In the genomic region with DNA sequence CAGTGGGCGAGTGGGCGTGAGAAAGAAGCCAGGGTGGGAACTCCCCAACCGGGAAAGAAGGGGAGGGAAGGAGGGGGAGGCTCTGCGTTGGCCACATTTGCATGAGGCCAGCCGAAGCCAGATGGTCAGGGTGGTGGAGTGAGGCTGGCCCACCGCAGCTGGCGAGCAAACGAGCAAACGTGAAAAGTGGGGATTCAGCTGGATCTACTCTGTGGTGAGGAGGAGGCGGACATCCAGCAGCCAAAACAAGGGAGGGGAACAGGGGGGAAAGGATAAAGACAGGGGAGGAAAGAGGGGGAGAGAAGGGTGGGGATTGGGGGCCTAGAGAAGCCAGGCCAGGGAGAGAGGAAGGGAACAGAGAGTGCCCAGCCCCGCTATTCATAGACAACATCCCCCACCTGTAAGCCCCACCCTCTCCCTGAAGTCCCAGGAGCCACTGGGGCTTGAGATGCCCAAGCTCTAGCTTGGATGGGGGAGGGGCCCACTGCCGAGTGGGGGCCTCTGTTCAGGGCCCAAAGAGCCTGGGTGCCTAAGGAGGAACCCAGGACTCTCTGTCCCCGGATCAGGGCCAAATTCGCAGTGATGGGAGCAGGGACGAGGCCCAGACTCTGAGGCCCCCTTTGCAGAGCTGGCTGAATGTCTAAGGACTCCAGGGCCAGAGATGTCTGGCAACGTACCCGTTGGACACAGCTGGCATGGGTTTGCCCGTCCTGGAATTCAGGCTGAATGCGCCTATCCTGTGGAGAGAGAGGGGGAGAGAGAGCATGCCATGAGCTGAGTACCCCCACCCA, we compare ENCODE assay signal across 1 cellular context.
A peak's percentile ranks its signal among the peaks of the same experiment; 100 is the strongest.
TF ChIP-seq lines count a peak whose summit lies in the region.

No MANE protein-coding gene starts in this region.

TF ChIP-seq in H1, 55 proteins besides CTCF, POLR2A, EP300 and RAD21 (continued from another document):
- no peak for TF ChIP-seq GABPA (IDR thresholded peaks at IDR 0.05; ENCODE audit: borderline replicate concordance, insufficient read depth, low read length)
- no peak for TF ChIP-seq CTBP2 (IDR thresholded peaks at IDR 0.05; ENCODE audit: borderline replicate concordance, insufficient read depth, insufficient read length, low read length)
- TF ChIP-seq RXRA (IDR thresholded peaks at IDR 0.05; ENCODE audit: insufficient read depth, low read depth, low read length): no peak
- TF ChIP-seq, protein P1, sequence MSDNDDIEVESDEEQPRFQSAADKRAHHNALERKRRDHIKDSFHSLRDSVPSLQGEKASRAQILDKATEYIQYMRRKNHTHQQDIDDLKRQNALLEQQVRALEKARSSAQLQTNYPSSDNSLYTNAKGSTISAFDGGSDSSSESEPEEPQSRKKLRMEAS (IDR thresholded peaks at IDR 0.05): no peak
- no peak for TF ChIP-seq YY1 (IDR thresholded peaks at IDR 0.05; ENCODE audit: low read depth, low read length)
- no peak for TF ChIP-seq TBP (IDR thresholded peaks at IDR 0.05; ENCODE audit: low read depth, low read length)
- no peak for TF ChIP-seq PHF8 (conservative IDR thresholded peaks at IDR 0.05; ENCODE audit: low read depth, low read length)
- TF ChIP-seq EGR1 (IDR thresholded peaks at IDR 0.05; ENCODE audit: borderline replicate concordance, low read depth, low read length): no peak; the same call in 1 of the 2 replicates
- TF ChIP-seq SP4 (IDR thresholded peaks at IDR 0.05; ENCODE audit: low read length): 0 out of 2 replicates have a peak, but pooled peaks have one; percentile 19
- no peak for TF ChIP-seq TAF1 (IDR thresholded peaks at IDR 0.05; ENCODE audit: low read depth, low read length)
- TF ChIP-seq, protein P2, sequence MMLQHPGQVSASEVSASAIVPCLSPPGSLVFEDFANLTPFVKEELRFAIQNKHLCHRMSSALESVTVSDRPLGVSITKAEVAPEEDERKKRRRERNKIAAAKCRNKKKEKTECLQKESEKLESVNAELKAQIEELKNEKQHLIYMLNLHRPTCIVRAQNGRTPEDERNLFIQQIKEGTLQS (IDR thresholded peaks at IDR 0.05; ENCODE audit: insufficient read depth, low read depth, low read length): no peak
- TF ChIP-seq CEBPB (IDR thresholded peaks at IDR 0.05; ENCODE audit: low read depth, low read length): no peak
- TF ChIP-seq SP1 (IDR thresholded peaks at IDR 0.05; ENCODE audit: low read depth, low read length): no peak
- TF ChIP-seq ASH2L (IDR thresholded peaks at IDR 0.05; ENCODE audit: low read length): peak; percentile 71
TF ChIP-seq in H1: peak in this region for 2.
